ENCODE assay signal across 9 cellular contexts in the genomic region with DNA sequence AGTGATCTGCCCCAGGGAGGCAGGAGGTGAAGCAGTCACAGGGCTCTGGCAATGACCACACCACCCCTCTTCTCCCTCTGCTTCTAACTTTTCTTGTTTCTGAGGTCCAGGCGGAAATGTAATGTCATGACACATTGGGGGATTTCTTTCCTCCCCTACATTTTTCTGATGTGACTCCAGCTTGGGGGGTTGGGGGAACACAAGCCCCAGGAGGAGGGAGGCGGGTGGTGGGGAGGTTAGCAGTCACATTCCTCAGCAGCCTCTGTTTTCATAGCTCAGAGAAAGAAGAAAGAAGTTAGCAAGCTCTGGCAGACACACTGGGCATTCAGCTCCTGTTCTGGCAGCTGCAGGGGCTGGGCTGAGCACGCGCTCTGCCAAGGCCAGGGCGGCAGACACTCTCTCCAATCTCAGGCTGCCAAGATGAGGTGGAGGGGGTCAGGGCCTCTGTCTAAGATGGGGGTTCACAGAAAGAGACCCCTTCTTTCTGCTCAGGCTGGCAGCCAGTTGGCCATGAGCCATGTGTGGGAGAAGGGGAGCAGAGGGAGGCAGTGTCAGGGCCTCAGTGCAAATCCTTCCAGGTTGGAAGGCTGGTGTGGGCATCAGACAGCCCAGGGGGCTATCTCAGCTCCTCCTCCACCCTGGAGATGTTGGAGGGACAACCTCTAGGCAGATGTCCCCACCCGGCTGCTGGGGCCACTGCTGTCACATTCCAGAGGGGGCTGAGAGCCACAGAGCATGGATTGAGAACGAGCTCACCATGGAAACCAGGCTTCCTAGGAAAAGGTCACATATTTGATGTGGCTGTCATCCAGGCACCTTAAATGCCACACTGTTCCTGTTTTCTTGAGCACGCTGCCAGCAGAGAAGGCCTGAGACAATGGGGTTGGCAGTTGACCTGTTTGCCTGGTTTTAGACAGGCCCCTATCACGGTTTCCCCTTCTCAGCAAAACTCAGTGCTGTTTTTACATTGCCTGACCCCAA. TPM values are rescaled to one million over a fixed set of nuclear protein-coding genes. Genes with fewer than 3 reads are reported as not detected.
DNase-seq lines count a peak whose midpoint lies in the region; ATAC-seq lines count a peak whose summit lies in the region.
"Had no signal": no experiment of that assay in that cellular context is flagged by ENCODE, and none has a peak within 500 bp of the region (broad histone marks: within the 10 kb centered on the region; RNA-seq: fewer than 3 reads in every experiment).

No MANE protein-coding gene starts in this region.

- H3K27me3 ChIP-seq in aorta (ENCODE audit: control insufficient read depth in 1 of 2, insufficient read depth in 2 of 2, low read length in 1 of 2) = no peaks in the 10 kb centered on the region

- DNase-seq in SHP77 (lab: John Stamatoyannopoulos, UW) (peak; percentile 23 to 28), SHP77 treated with DMSO at 0.1 percent for 48 hours (lab: John Stamatoyannopoulos, UW) (no peak), dermis microvascular lymphatic vessel endothelial cell (ENCODE audit: low read depth in 2 of 2) (peak; percentile 74 to 90), midbrain (lab: John Stamatoyannopoulos, UW) (peak; percentile 51), aorta (peak in 1 of 2 donors; percentile 64), NAMALWA (ENCODE audit: low spot score) (no peak)
- DNase-seq: CD4-positive, CD25-positive, alpha-beta regulatory T cell had no signal

- peak overlapping the region; percentile 29 to 50 for H3K27ac ChIP-seq in aorta (ENCODE audit: low read depth in 1 of 2, low read length in 2 of 2)

- WGBS in aorta, 2 donors = 3 to 7% methylated on average over 9 of the region's 9 CpGs

- H3K9me3 ChIP-seq in aorta (ENCODE audit: control insufficient read depth, low read length) = no peaks in the 10 kb centered on the region

- H3K4me3 ChIP-seq in aorta (ENCODE audit: low read length in 2 of 2) = no peak overlapping the region

- no peaks in the 10 kb centered on the region for H3K36me3 ChIP-seq in aorta (ENCODE audit: control insufficient read depth in 1 of 2, insufficient read depth in 2 of 2, low read length in 1 of 2)

- peaks cover 0 to 6% of the 10 kb centered on the region in 2 donors for H3K4me1 ChIP-seq in aorta (ENCODE audit: control insufficient read depth in 1 of 2, insufficient read depth in 2 of 2, low read length in 2 of 2)

- peak; percentile 71 for ATAC-seq in aorta (ENCODE audit: low FRiP score)
- ATAC-seq in GM21447 (IDR thresholded peaks at IDR 0.05; ENCODE audit: unreplicated experiment) = no peak
- ATAC-seq in GM18511 (IDR thresholded peaks at IDR 0.05; ENCODE audit: unreplicated experiment) = no peak

- intact Hi-C loops in aorta (cut with DNase I) = no loop called here

RNA-seq across cellular contexts. Expression of a gene that starts 20.1 kb away (rescaled TPM):
- total RNA-seq in dermis microvascular lymphatic vessel endothelial cell (63.2 and 65.4 TPM in 2 replicates), aorta (10 to 100 TPM; 31.8 to 43.6 TPM)
- polyA plus RNA-seq in aorta = 10 to 100 TPM; 74.1 to 89.5 TPM

RNA-seq across cellular contexts. Expression of a gene that starts 23.4 kb away (rescaled TPM):
- total RNA-seq in dermis microvascular lymphatic vessel endothelial cell = 12.1 and 15.5 TPM in 2 replicates
- 10 to 100 TPM; 14.5 to 30.2 TPM for total RNA-seq in aorta
- polyA plus RNA-seq in aorta = 1 to 10 TPM; 2.0 to 2.3 TPM
- polyA plus RNA-seq: CD4-positive, CD25-positive, alpha-beta regulatory T cell had no signal

RNA-seq across cellular contexts. Expression of a gene that starts 37.0 kb away (rescaled TPM):
- total RNA-seq in dermis microvascular lymphatic vessel endothelial cell (not detected in 2 replicates), aorta (not detected)
- not detected for polyA plus RNA-seq in aorta
- total RNA-seq: CD4-positive, CD25-positive, alpha-beta regulatory T cell had no signal
- polyA plus RNA-seq: CD4-positive, CD25-positive, alpha-beta regulatory T cell had no signal

Comparison
In these comparisons a context has a peak if more than half of its experiments do, and no peak if none do; other contexts are left out.
1. DNase-seq: peak in SHP77 (2 of 2), dermis microvascular lymphatic vessel endothelial cell (2 of 2) and midbrain (single experiment); none in SHP77 treated with DMSO at 0.1 percent for 48 hours (single experiment) and NAMALWA (single experiment).